In genomic region chr1:111045033-111045722, GRCh38 we compare ENCODE assay signal across 20 cellular contexts.
DNase-seq lines count a peak whose midpoint lies in the region; ATAC-seq and TF ChIP-seq lines count a peak whose summit lies in the region.
"Had no signal": no experiment of that assay in that cellular context is flagged by ENCODE, and none has a peak within 500 bp of the region (broad histone marks: within the 10 kb centered on the region; RNA-seq: fewer than 3 reads in every experiment).

No MANE protein-coding gene starts in this region.

- no peak overlapping the region for H3K4me3 ChIP-seq in AG10803 (ENCODE audit: low read length)
- H3K4me3 ChIP-seq in adipocyte (ENCODE audit: low read length) = no peak overlapping the region

- intact Hi-C loops in Calu3 (cut with micrococcal nuclease; ENCODE audit: unreplicated experiment) = no loop called here

- H3K4me3 Mint-ChIP-seq in Calu3 (ENCODE audit: low read depth, unreplicated experiment) = no peak overlapping the region
- H3K4me3 Mint-ChIP-seq: activated naive CD4-positive, alpha-beta T cell treated with anti-CD3 and anti-CD28 coated beads, Interleukin-2, amount 10 ng/mL, durations not matched to agents 7 days and 5 days; dendritic cell treated with granulocyte-macrophage colony-stimulating factor and Interleukin-4, amounts not matched to agents 40 ng/mL and 50 ng/mL, for 4 days; nephron had no signal

- in situ Hi-C loops in GM13977 (cut with MboI; ENCODE audit: low pct_unique_long_range_greater_than_20kb, low sequenced_read_pairs, unreplicated experiment) = no loop called here

- peak; percentile 63 for DNase-seq in AG10803 (ENCODE audit: low read depth)
- DNase-seq in GM13977 (ENCODE audit: low spot score) = peak; percentile 14
- peak; percentile 62 for DNase-seq in adipocyte (ENCODE audit: low read depth)
- peak; percentile 77 for DNase-seq in mucosa of gallbladder (ENCODE audit: low spot score)
- no peak for DNase-seq in DMS79 (lab: John Stamatoyannopoulos, UW)
- DNase-seq in Calu3 = no peak
- DNase-seq: activated naive CD4-positive, alpha-beta T cell treated with anti-CD3 and anti-CD28 coated beads, Interleukin-2, amount 10 ng/mL, durations not matched to agents 7 days and 5 days; head of caudate nucleus; islet precursor cell; KBM-7; mesenchymal stem cell; NCI-H1092; NCI-H2107; SHP77 treated with DMSO at 0.1 percent for 48 hours; substantia nigra; T-helper 9 cell had no signal

- H3K4me1 Mint-ChIP-seq in Calu3 (ENCODE audit: low read depth, unreplicated experiment) = no peaks in the 10 kb centered on the region
- H3K4me1 Mint-ChIP-seq: activated naive CD4-positive, alpha-beta T cell treated with anti-CD3 and anti-CD28 coated beads, Interleukin-2, amount 10 ng/mL, durations not matched to agents 7 days and 5 days; nephron had no signal

- no peak overlapping the region for H3K27ac Mint-ChIP-seq in Calu3 (ENCODE audit: unreplicated experiment)
- H3K27ac Mint-ChIP-seq: activated naive CD4-positive, alpha-beta T cell treated with anti-CD3 and anti-CD28 coated beads, Interleukin-2, amount 10 ng/mL, durations not matched to agents 7 days and 5 days; dendritic cell treated with granulocyte-macrophage colony-stimulating factor and Interleukin-4, amounts not matched to agents 40 ng/mL and 50 ng/mL, for 4 days; nephron had no signal

- H3K4me1 ChIP-seq in adipocyte (ENCODE audit: control insufficient read depth, insufficient read depth, low read length) = no peaks in the 10 kb centered on the region

- no peaks in the 10 kb centered on the region for H3K9me3 Mint-ChIP-seq in Calu3 (ENCODE audit: low read depth, unreplicated experiment)
- H3K9me3 Mint-ChIP-seq: nephron had no signal

- no peaks in the 10 kb centered on the region for H3K9me3 ChIP-seq in adipocyte (ENCODE audit: control insufficient read depth, low read length)

- H3K27me3 Mint-ChIP-seq in Calu3 (ENCODE audit: unreplicated experiment) = no peaks in the 10 kb centered on the region

- no peak for TF ChIP-seq CTCF in AG10803 (conservative IDR thresholded peaks at IDR 0.05; ENCODE audit: low read length)
- no peak for TF ChIP-seq CTCF in GM13977 (IDR thresholded peaks at IDR 0.05; ENCODE audit: extremely low read depth, insufficient read depth, missing control alignments)
- no peak for TF ChIP-seq CTCF in Calu3 (IDR thresholded peaks at IDR 0.05; ENCODE audit: unreplicated experiment)

- H3K9ac ChIP-seq in adipocyte (ENCODE audit: low read length) = no peak overlapping the region

- H3K36me3 Mint-ChIP-seq in Calu3 (ENCODE audit: insufficient read depth, unreplicated experiment) = no peaks in the 10 kb centered on the region
- H3K36me3 Mint-ChIP-seq: activated naive CD4-positive, alpha-beta T cell treated with anti-CD3 and anti-CD28 coated beads, Interleukin-2, amount 10 ng/mL, durations not matched to agents 7 days and 5 days had no signal

- CTCF ChIA-PET in Calu3 (lab: Charles Lee) = no interaction called here

- H3K27me3 ChIP-seq in adipocyte (replicated peaks; ENCODE audit: control insufficient read depth, insufficient read depth, low read length) = no peaks in the 10 kb centered on the region

- BruUV-seq in Calu3 (replicated peaks; lab: Mats Ljungman, UMichigan) = no TSS peak

- H3K36me3 ChIP-seq in adipocyte (ENCODE audit: control insufficient read depth, insufficient read depth, low read length, severe bottlenecking) = no peaks in the 10 kb centered on the region

- ATAC-seq in GM21786 (IDR thresholded peaks at IDR 0.05; ENCODE audit: unreplicated experiment) = no peak
- ATAC-seq in HG03108 (IDR thresholded peaks at IDR 0.05; ENCODE audit: unreplicated experiment) = no peak

Comparison
In these comparisons a context has a peak if more than half of its experiments do, and no peak if none do; other contexts are left out.
1. DNase-seq: peak in AG10803 (single experiment), GM13977 (single experiment), adipocyte (single experiment) and mucosa of gallbladder (single experiment); none in DMS79 (single experiment) and Calu3 (single experiment).